Comparison of ENCODE assay signal across 8 cellular contexts in genomic region chr6:72619883-72620696, GRCh38. TPM values are rescaled to one million over a fixed set of nuclear protein-coding genes. Genes with fewer than 3 reads are reported as not detected.
A peak's percentile ranks its signal among the peaks of the same experiment; 100 is the strongest.
DNase-seq lines count a peak whose midpoint lies in the region; ATAC-seq lines count a peak whose summit lies in the region.

No MANE protein-coding gene starts in this region.

- no peak overlapping the region for H3K9ac ChIP-seq in iPS-15b (ENCODE audit: low read depth, low read length)

- peaks cover 66% of the 10 kb centered on the region for H3K27me3 ChIP-seq in iPS-15b (ENCODE audit: control insufficient read depth, insufficient read depth, low read length)

- peak overlapping the region; percentile 95 to 98 for H3K27ac Mint-ChIP-seq in T-cell

- H3K4me1 Mint-ChIP-seq in T-cell = peaks cover 44 to 59% (median 56%) of the 10 kb centered on the region in 3 donors

- H3K36me3 Mint-ChIP-seq in T-cell = no peaks in the 10 kb centered on the region

- DNase-seq in AML-193 (lab: John Stamatoyannopoulos, UW) = peak; percentile 77 to 78
- peak; percentile 43 to 71 (median 58) for DNase-seq in T-cell
- DNase-seq in amygdala (lab: John Stamatoyannopoulos, UW) = peak in 52 of 56 donors; percentile 2 to 78 (median 51)
- DNase-seq in stimulated activated CD4-positive, alpha-beta T cell treated with anti-CD3 and anti-CD28 coated beads, Interleukin-12 subunit alpha, Interleukin-12 subunit beta, amount 100 ng/mL, for 48 hours (ENCODE audit: low read depth in 2 of 3, low spot score in 1 of 3) = peak; percentile 75 to 80 (median 79)
- DNase-seq in NCI-H446 (lab: John Stamatoyannopoulos, UW) = no peak

- no peaks in the 10 kb centered on the region for H3K27me3 Mint-ChIP-seq in T-cell

- POLR2A ChIA-PET in T-cell (lab: Charles Lee) = interaction anchor here (0.6 to 0.7 kb wide), 2 partner anchors 15 to 1030 kb away, joined by 4 to 6 read pairs; no protein-coding TSS in a partner anchor

- no peaks in the 10 kb centered on the region for H3K9me3 Mint-ChIP-seq in T-cell

- H3K4me3 Mint-ChIP-seq in T-cell = peak overlapping the region; percentile 91 to 97 (median 93)

- H3K9me3 ChIP-seq in iPS-15b (ENCODE audit: control insufficient read depth, insufficient read depth, low read length) = no peaks in the 10 kb centered on the region

- CTCF ChIA-PET in T-cell (lab: Charles Lee) = interaction anchor here (0.6 to 7.4 kb wide), 11 partner anchors 9 to 1943 kb away, joined by 3 to 150 read pairs (median 3); no protein-coding TSS in a partner anchor

- H3K4me3 ChIP-seq in iPS-15b (ENCODE audit: low read depth, low read length) = peak overlapping the region; percentile 70

- H3K36me3 ChIP-seq in iPS-15b (ENCODE audit: control insufficient read depth, insufficient read depth, low read length) = no peaks in the 10 kb centered on the region

- ATAC-seq in GM19035 (IDR thresholded peaks at IDR 0.05; ENCODE audit: unreplicated experiment) (peak; percentile 54), HG03159 (IDR thresholded peaks at IDR 0.05; ENCODE audit: unreplicated experiment) (peak; percentile 54), T-cell (replicated peaks in 1 of 4) (peak; percentile 67 to 82 (median 69))

- H3K4me1 ChIP-seq in iPS-15b (ENCODE audit: control insufficient read depth, insufficient read depth, low read length) = peaks cover 5% of the 10 kb centered on the region

RNA-seq across cellular contexts. Expression of gene KCNQ5, which starts 1.8 kb away (rescaled TPM):
- total RNA-seq in T-cell = 1 to 10 TPM; 3.5 to 5.3 (median 4.3) TPM

Comparison
In these comparisons a context has a peak if more than half of its experiments do, and no peak if none do; other contexts are left out.
1. DNase-seq: peak in AML-193 (2 of 2), T-cell (34 of 34), amygdala (52 of 56) and stimulated activated CD4-positive, alpha-beta T cell treated with anti-CD3 and anti-CD28 coated beads, Interleukin-12 subunit alpha, Interleukin-12 subunit beta, amount 100 ng/mL, for 48 hours (3 of 3); none in NCI-H446 (0 of 2).
2. Peak in every context shown above with its lines, with median percentiles within 50 percentile points of each other: ATAC-seq.